Comparison of ENCODE assay signal across 23 cellular contexts in genomic region chr1:202471246-202471645, GRCh38.
DNase-seq lines count a peak whose midpoint lies in the region; ATAC-seq and TF ChIP-seq lines count a peak whose summit lies in the region.
"Had no signal": no experiment of that assay in that cellular context is flagged by ENCODE, and none has a peak within 500 bp of the region (broad histone marks: within the 10 kb centered on the region; RNA-seq: fewer than 3 reads in every experiment).

No MANE protein-coding gene starts in this region.

- no peak overlapping the region for H4K91ac ChIP-seq in mesenchymal stem cell (ENCODE audit: low read length)

- H3K4ac ChIP-seq in mesenchymal stem cell (ENCODE audit: low read depth in 1 of 2, low read length in 2 of 2): no peak overlapping the region

- no peak for TF ChIP-seq CTCF in left lung (IDR thresholded peaks at IDR 0.05)

- H2BK120ac ChIP-seq in mesenchymal stem cell (ENCODE audit: low read depth, low read length): no peak overlapping the region

- H2BK12ac ChIP-seq in mesenchymal stem cell (ENCODE audit: low read length in 2 of 2): no peak overlapping the region

- peak; percentile 28 for DNase-seq in DMS53 (lab: John Stamatoyannopoulos, UW)
- DNase-seq in DMS53 treated with DMSO at 0.1 percent for 48 hours (lab: John Stamatoyannopoulos, UW; ENCODE audit: unreplicated experiment): peak; percentile 10
- peak; percentile 28 for DNase-seq in NCI-H460 (ENCODE audit: extremely low read depth, low read depth)
- DNase-seq in mesenchymal stem cell: peak; percentile 68
- DNase-seq in NCI-H774 (lab: John Stamatoyannopoulos, UW): no peak
- no peak for DNase-seq in left lung
- DNase-seq in erythroblast (lab: John Stamatoyannopoulos, UW): no peak
- DNase-seq: 8988T; BE2C; C1 segment of cervical spinal cord; CD4-positive, alpha-beta memory T cell; CD4-positive, CD25-positive, alpha-beta regulatory T cell; CD8-positive, alpha-beta memory T cell; COR-L47; DMS 273 treated with DMSO at 0.1 percent for 48 hours; DMS153; DMS79; DND-41; EL; GDM1 had no signal

- H3K4me1 ChIP-seq in mesenchymal stem cell (ENCODE audit: control insufficient read depth, insufficient read depth, low read depth, low read length): no peaks in the 10 kb centered on the region
- peaks cover 0 to 11% of the 10 kb centered on the region in 2 donors for H3K4me1 ChIP-seq in left lung
- H3K4me1 ChIP-seq: BE2C, BLaER1 had no signal

- H3K23ac ChIP-seq in mesenchymal stem cell (ENCODE audit: low read length in 2 of 2): no peak overlapping the region

- no peak overlapping the region for H3K18ac ChIP-seq in mesenchymal stem cell (ENCODE audit: low read depth in 1 of 2, low read length in 2 of 2)

- H2AFZ ChIP-seq in mesenchymal stem cell (ENCODE audit: low read depth, low read length): no peak overlapping the region

- H3K14ac ChIP-seq in mesenchymal stem cell (ENCODE audit: low read length in 2 of 2): no peak overlapping the region

- no peak overlapping the region for H3K9ac ChIP-seq in mesenchymal stem cell (ENCODE audit: low read length)
- H3K9ac ChIP-seq: BLaER1 had no signal

- ATAC-seq in left lung (no peak), HG02571 (IDR thresholded peaks at IDR 0.05; ENCODE audit: unreplicated experiment) (no peak)
- ATAC-seq: GM12878 had no signal

- H3K9me3 ChIP-seq in mesenchymal stem cell (ENCODE audit: control insufficient read depth, low read length): no peaks in the 10 kb centered on the region
- no peaks in the 10 kb centered on the region for H3K9me3 ChIP-seq in left lung
- H3K9me3 ChIP-seq: BE2C, BLaER1 had no signal

- no peak overlapping the region for H2BK5ac ChIP-seq in mesenchymal stem cell (ENCODE audit: low read depth, low read length, poor library complexity, severe bottlenecking)

- H3K36me3 ChIP-seq in mesenchymal stem cell (ENCODE audit: control insufficient read depth in 1 of 2, insufficient read depth in 2 of 2, low read depth in 1 of 2, low read length in 2 of 2): no peaks in the 10 kb centered on the region
- H3K36me3 ChIP-seq in left lung: no peaks in the 10 kb centered on the region
- H3K36me3 ChIP-seq: BE2C, BLaER1 had no signal

- TF ChIP-seq POLR2A in erythroblast (IDR thresholded peaks at IDR 0.05; ENCODE audit: low read length): no peak

- WGBS in mesenchymal stem cell: 60% methylated on average over 1 of the region's 3 CpGs

- H3K27ac ChIP-seq in mesenchymal stem cell (ENCODE audit: low read length, poor library complexity, severe bottlenecking) (no peak overlapping the region), left lung (no peak overlapping the region)
- H3K27ac ChIP-seq: BLaER1 had no signal

- no peak overlapping the region for H2AK5ac ChIP-seq in mesenchymal stem cell (ENCODE audit: low read length, severe bottlenecking)

- H3K4me3 ChIP-seq in mesenchymal stem cell (ENCODE audit: insufficient read depth in 1 of 2, low read depth in 1 of 2, low read length in 2 of 2): no peak overlapping the region
- H3K4me3 ChIP-seq in left lung: no peak overlapping the region
- H3K4me3 ChIP-seq: BLaER1, GM12878 had no signal

- H3K4me2 ChIP-seq in mesenchymal stem cell (ENCODE audit: low read length, poor library complexity, severe bottlenecking): no peak overlapping the region
- H3K4me2 ChIP-seq: BLaER1 had no signal

- H3K27me3 ChIP-seq in mesenchymal stem cell (ENCODE audit: control insufficient read depth in 1 of 2, insufficient read depth in 1 of 2, low read length in 2 of 2) (no peaks in the 10 kb centered on the region), left lung (peaks cover 0 to 5% of the 10 kb centered on the region in 2 donors)
- H3K27me3 ChIP-seq: BE2C, BLaER1 had no signal

- H2BK15ac ChIP-seq in mesenchymal stem cell (ENCODE audit: low read depth, poor library complexity, severe bottlenecking): no peak overlapping the region

- no peak overlapping the region for H4K8ac ChIP-seq in mesenchymal stem cell (ENCODE audit: low read length)

- intact Hi-C loops in left lung (cut with DNase I): no loop called here

- peaks cover 1% of the 10 kb centered on the region for H3K79me1 ChIP-seq in mesenchymal stem cell (replicated peaks; ENCODE audit: low read length, poor library complexity, severe bottlenecking)

Comparison
In these comparisons a context has a peak if more than half of its experiments do, and no peak if none do; other contexts are left out.
1. DNase-seq: peak in DMS53 (single experiment), DMS53 treated with DMSO at 0.1 percent for 48 hours (single experiment), NCI-H460 (single experiment) and mesenchymal stem cell (single experiment); none in NCI-H774 (single experiment), left lung (0 of 2) and erythroblast (0 of 2).